ENCODE assay signal across 16 cellular contexts in genomic region chr4:107831140-107831539, GRCh38. TPM values are rescaled to one million over a fixed set of nuclear protein-coding genes. Genes with fewer than 3 reads are reported as not detected.
DNase-seq lines count a peak whose midpoint lies in the region; ATAC-seq and TF ChIP-seq lines count a peak whose summit lies in the region.
"Had no signal": no experiment of that assay in that cellular context is flagged by ENCODE, and none has a peak within 500 bp of the region (broad histone marks: within the 10 kb centered on the region; RNA-seq: fewer than 3 reads in every experiment).

No MANE protein-coding gene starts in this region.

- TF ChIP-seq CTCF in GM20000 (IDR thresholded peaks at IDR 0.05; ENCODE audit: extremely low read depth, missing control alignments): no peak

- no peaks in the 10 kb centered on the region for H3K9me3 ChIP-seq in right cardiac atrium (ENCODE audit: control insufficient read depth, low read length)

- no peaks in the 10 kb centered on the region for H3K4me1 ChIP-seq in right cardiac atrium (ENCODE audit: control insufficient read depth, insufficient read depth, low read length)

- 87% methylated on average over 4 of the region's 4 CpGs for WGBS in right cardiac atrium

- H3K27ac ChIP-seq in right cardiac atrium (ENCODE audit: low read length): no peak overlapping the region
- peak overlapping the region; percentile 19 for H3K27ac ChIP-seq in epithelial cell of prostate

- H3K4me3 ChIP-seq in right cardiac atrium (ENCODE audit: low read length): no peak overlapping the region
- H3K4me3 ChIP-seq: GM12878 had no signal

- intact Hi-C loops in left ventricle myocardium superior (cut with micrococcal nuclease): no loop called here
- intact Hi-C loops in right cardiac atrium (cut with DNase I): no loop called here

- DNase-seq in left ventricle myocardium superior (no peak), right cardiac atrium (no peak), epithelial cell of prostate (ENCODE audit: low read depth, low spot score) (no peak), kidney tubule cell (ENCODE audit: low spot score) (peak; percentile 41), GM20000 (ENCODE audit: low spot score) (no peak)
- no peak for DNase-seq in activated CD4-positive, alpha-beta T cell treated with anti-CD3 and anti-CD28 coated beads for 48 hours
- DNase-seq: C1 segment of cervical spinal cord; Calu3; CD4-positive, alpha-beta T cell; DMS 273 treated with DMSO at 0.1 percent for 48 hours; GOT3; H9 had no signal

- ATAC-seq in left ventricle myocardium superior (peak; percentile 26), right cardiac atrium (no peak), GM21825 (IDR thresholded peaks at IDR 0.05; ENCODE audit: unreplicated experiment) (no peak)
- ATAC-seq: GM12878 had no signal

- H3K27me3 ChIP-seq in right cardiac atrium (ENCODE audit: control insufficient read depth, insufficient read depth): no peaks in the 10 kb centered on the region

RNA-seq across cellular contexts. Expression of gene SGMS2, which starts 6.4 kb away (rescaled TPM):
- total RNA-seq in left ventricle myocardium superior (23.1 TPM), right cardiac atrium (10 to 100 TPM; 20.5 to 35.5 (median 26.2) TPM)
- polyA plus RNA-seq in right cardiac atrium: 3.6 TPM
- total RNA-seq: B cell, G401 had no signal
